In genomic region chr5:39760385-39761198, GRCh38 we compare ENCODE assay signal across 10 cellular contexts.
DNase-seq lines count a peak whose midpoint lies in the region; ATAC-seq, FAIRE-seq and TF ChIP-seq lines count a peak whose summit lies in the region.
"Had no signal": no experiment of that assay in that cellular context is flagged by ENCODE, and none has a peak within 500 bp of the region (broad histone marks: within the 10 kb centered on the region; RNA-seq: fewer than 3 reads in every experiment).

No MANE protein-coding gene starts in this region.

- H3K9ac ChIP-seq in PC-3 (ENCODE audit: low read length), result no peak overlapping the region

- no peaks in the 10 kb centered on the region for H3K79me2 ChIP-seq in PC-3 (ENCODE audit: low read length)

- no TSS peak for BruUV-seq in PC-3 (replicated peaks; lab: Mats Ljungman, UMichigan)

- ATAC-seq in PC-3, result peak; percentile 52; the same call in 1 of the 2 replicates
- ATAC-seq in HG03469 (IDR thresholded peaks at IDR 0.05; ENCODE audit: unreplicated experiment), result no peak

- no peaks in the 10 kb centered on the region for H3K9me2 ChIP-seq in PC-3 (replicated peaks; ENCODE audit: low read length)

- no peak overlapping the region for H3K4me2 ChIP-seq in PC-3 (ENCODE audit: low read length)

- H4K20me1 ChIP-seq in PC-3 (ENCODE audit: low read length), result no peaks in the 10 kb centered on the region

- POLR2A ChIA-PET in PC-3 (lab: Charles Lee; ENCODE audit: unreplicated experiment), result no interaction called here

- H3K9me3 ChIP-seq in PC-3 (ENCODE audit: low read length) (no peaks in the 10 kb centered on the region), small intestine (ENCODE audit: control insufficient read depth, low read depth) (no peaks in the 10 kb centered on the region)

- peak; percentile 99 for DNase-seq in AG10803 (ENCODE audit: low read depth)
- DNase-seq in PC-3, result peak; percentile 55
- DNase-seq in myocyte (ENCODE audit: low read depth), result peak; percentile 94
- DNase-seq in effector CD4-positive, alpha-beta T cell, result no peak
- DNase-seq in NCI-H1417 treated with DMSO at 0.1 percent for 48 hours (lab: John Stamatoyannopoulos, UW), result no peak
- no peak for DNase-seq in small intestine
- DNase-seq: activated CD4-positive, alpha-beta T cell treated with anti-CD3 and anti-CD28 coated beads for 48 hours; NCI-H1930 had no signal

- H3K4me1 ChIP-seq in PC-3 (ENCODE audit: insufficient read depth, low read length), result peaks cover 10% of the 10 kb centered on the region
- H3K4me1 ChIP-seq in small intestine (ENCODE audit: control insufficient read depth in 2 of 2, insufficient read depth in 1 of 2, low read depth in 1 of 2, low read length in 1 of 2), result no peaks in the 10 kb centered on the region

- H2AFZ ChIP-seq in PC-3 (ENCODE audit: low read length), result no peak overlapping the region

- H3K27ac ChIP-seq in PC-3 (ENCODE audit: low read length) (no peak overlapping the region), small intestine (ENCODE audit: low read depth in 1 of 2, low read length in 1 of 2) (peak overlapping the region in 1 of 2 donors; percentile 54)

- TF ChIP-seq CTCF in AG10803 (conservative IDR thresholded peaks at IDR 0.05; ENCODE audit: low read length), result no peak
- no peak for TF ChIP-seq CTCF in PC-3 (conservative IDR thresholded peaks at IDR 0.05; ENCODE audit: low read depth, low read length)

- FAIRE-seq in endometrium (lab: Jason Lieb, UNC) (peak; percentile 77), small intestine (lab: Jason Lieb, UNC) (no peak)

- no peak overlapping the region; the same call in 1 of the 2 replicates for H3K4me3 ChIP-seq in AG10803 (ENCODE audit: low read length)
- no peak overlapping the region for H3K4me3 ChIP-seq in PC-3 (ENCODE audit: low read length)
- no peak overlapping the region for H3K4me3 ChIP-seq in small intestine (ENCODE audit: low read depth in 1 of 2, low read length in 2 of 2)

- H3F3A ChIP-seq in PC-3 (ENCODE audit: low read length, unreplicated experiment), result peaks cover 7% of the 10 kb centered on the region

- no peaks in the 10 kb centered on the region for H3K36me3 ChIP-seq in PC-3 (ENCODE audit: low read depth, low read length)
- H3K36me3 ChIP-seq in small intestine (ENCODE audit: control insufficient read depth in 2 of 2, insufficient read depth in 2 of 2, low read length in 2 of 2), result no peaks in the 10 kb centered on the region

- intact Hi-C loops in PC-3 (cut with micrococcal nuclease), result loop anchor here (10.0 kb wide), 1 partner anchor 134 kb away; no protein-coding TSS in a partner anchor

- CTCF ChIA-PET in PC-3 (lab: Charles Lee), result no interaction called here

- 50 to 63% (median 63%) methylated on average over 5 of the region's 5 CpGs for WGBS in small intestine, 3 donors

- no peaks in the 10 kb centered on the region for H3K27me3 ChIP-seq in PC-3 (ENCODE audit: low read length)
- H3K27me3 ChIP-seq in small intestine (ENCODE audit: control insufficient read depth in 2 of 2, insufficient read depth in 2 of 2, low read length in 2 of 2), result no peaks in the 10 kb centered on the region

Comparison
In these comparisons a context has a peak if more than half of its experiments do, and no peak if none do; other contexts are left out.
1. DNase-seq: peak in AG10803 (single experiment), PC-3 (single experiment) and myocyte (single experiment); none in effector CD4-positive, alpha-beta T cell (single experiment), NCI-H1417 treated with DMSO at 0.1 percent for 48 hours (single experiment) and small intestine (single experiment).